Comparison of ENCODE assay signal across 7 cellular contexts in the genomic region with DNA sequence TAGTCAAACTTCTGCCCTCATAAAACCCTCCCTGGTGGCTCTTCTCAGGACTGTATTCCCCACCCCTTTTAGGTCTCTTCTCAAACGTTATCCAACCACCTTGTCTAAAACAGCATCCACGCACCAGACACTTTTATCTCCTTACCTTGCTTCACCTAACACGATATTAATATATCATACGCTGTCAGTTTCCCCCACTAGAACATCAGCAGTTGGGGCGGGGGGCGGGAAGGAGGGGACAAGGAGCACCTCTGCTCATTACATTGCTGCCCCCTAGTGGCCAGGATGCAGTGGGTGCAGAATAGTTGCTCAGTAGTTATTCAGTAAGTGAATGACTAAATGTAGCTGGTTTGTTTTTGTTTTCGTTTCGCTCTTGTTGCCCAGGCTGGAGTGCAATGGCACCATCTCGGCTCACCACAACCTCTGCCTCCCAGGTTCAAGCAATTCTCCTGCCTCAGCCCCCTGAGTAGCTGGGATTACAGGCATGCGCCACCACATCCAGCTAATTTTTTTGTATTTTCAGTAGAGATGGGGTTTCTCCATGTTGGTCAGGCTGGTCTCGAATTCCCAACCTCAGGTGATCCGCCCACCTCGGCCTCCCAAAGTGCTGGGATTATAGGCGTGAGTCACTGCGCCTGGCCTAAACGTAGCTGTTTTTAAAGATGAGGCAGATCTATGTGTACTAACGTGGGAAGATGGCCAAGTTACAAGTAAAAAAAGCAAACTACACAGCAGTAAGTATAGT. TPM values are rescaled to one million over a fixed set of nuclear protein-coding genes. Genes with fewer than 3 reads are reported as not detected.
DNase-seq lines count a peak whose midpoint lies in the region; ATAC-seq and TF ChIP-seq lines count a peak whose summit lies in the region.
"Not testable (repeated sequence)": the region's sequence is repeated elsewhere in the genome, so short reads cannot be mapped to it uniquely, and the experiment has no call there.

No MANE protein-coding gene starts in this region.

- intact Hi-C loops in PC-3 (cut with micrococcal nuclease), result loop anchor here (2.0 kb wide), 1 partner anchor 76 kb away; a partner anchor contains a TSS
- intact Hi-C loops in colonic mucosa (cut with DNase I), result not testable (repeated sequence)

- not testable (repeated sequence) for H3K9me2 ChIP-seq in Loucy (replicated peaks; ENCODE audit: low read depth, low read length); PC-3 (replicated peaks; ENCODE audit: low read length)

- CTCF ChIA-PET in PC-3 (lab: Charles Lee), result interaction anchor here (0.5 to 0.7 kb wide), 7 partner anchors 15 to 1479 kb away, joined by 3 to 6 read pairs (median 4); a partner anchor contains a TSS

- H3K27me3 ChIP-seq in Loucy (ENCODE audit: insufficient read depth, low read length, poor library complexity, severe bottlenecking); PC-3 (ENCODE audit: low read length); colonic mucosa; smooth muscle cell (ENCODE audit: low read depth): not testable (repeated sequence)

- WGBS in smooth muscle cell (ENCODE audit: low lambda C conversion rate), result 23% methylated on average over 17 of the region's 17 CpGs

- H3F3A ChIP-seq in Loucy (ENCODE audit: low read depth); PC-3 (ENCODE audit: low read length, unreplicated experiment); smooth muscle cell (ENCODE audit: low read depth): not testable (repeated sequence)

- DNase-seq in GM10266 (ENCODE audit: extremely low spot score) (peak; percentile 87), PC-3 (peak; percentile 75), colonic mucosa (peak; percentile 45), iris pigment epithelial cell (ENCODE audit: low read depth) (peak; percentile 69), smooth muscle cell (lab: John Stamatoyannopoulos, UW; ENCODE audit: unreplicated experiment) (peak; percentile 2)
- DNase-seq in activated CD8-positive, alpha-beta memory T cell treated with anti-CD3 and anti-CD28 coated beads for 24 hours, result peak; percentile 75

- H3K79me2 ChIP-seq in Loucy (ENCODE audit: insufficient read depth, low read length); PC-3 (ENCODE audit: low read length); smooth muscle cell (ENCODE audit: low read depth): not testable (repeated sequence)

- H3K9ac ChIP-seq in Loucy (ENCODE audit: low read depth, low read length, poor library complexity, severe bottlenecking); PC-3 (ENCODE audit: low read length); colonic mucosa (ENCODE audit: low read depth in 2 of 2, low read length in 2 of 2): not testable (repeated sequence)
- peak overlapping the region; percentile 72 for H3K9ac ChIP-seq in smooth muscle cell (ENCODE audit: low read depth)

- peak overlapping the region; percentile 37 for H3K4me3 ChIP-seq in Loucy (ENCODE audit: low read length, poor library complexity, severe bottlenecking)
- peak overlapping the region; percentile 57; the same call in 1 of the 2 replicates for H3K4me3 ChIP-seq in PC-3 (ENCODE audit: low read length)
- not testable (repeated sequence) for H3K4me3 ChIP-seq in colonic mucosa
- peak overlapping the region; percentile 40 for H3K4me3 ChIP-seq in smooth muscle cell

- POLR2A ChIA-PET in PC-3 (lab: Charles Lee; ENCODE audit: unreplicated experiment), result interaction anchor here (0.6 kb wide), 1 partner anchor 16 kb away, joined by 19 read pairs; no protein-coding TSS in a partner anchor

- H4K20me1 ChIP-seq in Loucy (ENCODE audit: insufficient read depth, low read length, poor library complexity, severe bottlenecking); PC-3 (ENCODE audit: low read length); smooth muscle cell (ENCODE audit: low read depth): not testable (repeated sequence)

- peak overlapping the region; percentile 66 for H3K4me2 ChIP-seq in Loucy (ENCODE audit: low read depth, low read length, poor library complexity, severe bottlenecking)
- peak overlapping the region; percentile 58 for H3K4me2 ChIP-seq in PC-3 (ENCODE audit: low read length)
- peak overlapping the region; percentile 79 for H3K4me2 ChIP-seq in smooth muscle cell

- H3K36me3 ChIP-seq in Loucy (ENCODE audit: insufficient read depth, low read length); PC-3 (ENCODE audit: low read depth, low read length); colonic mucosa; smooth muscle cell (ENCODE audit: low read depth): not testable (repeated sequence)

- H3K27ac ChIP-seq in PC-3 (ENCODE audit: low read length), result peak overlapping the region; percentile 53
- H3K27ac ChIP-seq in colonic mucosa, result not testable (repeated sequence)
- peak overlapping the region; percentile 51 for H3K27ac ChIP-seq in smooth muscle cell (ENCODE audit: low read depth)

- H3K4me1 ChIP-seq in Loucy (ENCODE audit: insufficient read depth, low read length, poor library complexity, severe bottlenecking); colonic mucosa; smooth muscle cell (ENCODE audit: low read depth): not testable (repeated sequence)
- H3K4me1 ChIP-seq in PC-3 (ENCODE audit: insufficient read depth, low read length), result peaks cover 11% of the 10 kb centered on the region; the same call in 1 of the 2 replicates

- H2AFZ ChIP-seq in Loucy (ENCODE audit: low read length) (peak overlapping the region; percentile 68; the same call in 1 of the 2 replicates), PC-3 (ENCODE audit: low read length) (peak overlapping the region; percentile 52; the same call in 1 of the 2 replicates), smooth muscle cell (ENCODE audit: low read depth) (peak overlapping the region; percentile 40)

- H3K9me3 ChIP-seq in Loucy (ENCODE audit: insufficient read depth, low read depth, low read length); PC-3 (ENCODE audit: low read length); colonic mucosa; smooth muscle cell (replicated peaks; ENCODE audit: low read depth): not testable (repeated sequence)

- peak; percentile 76 for ATAC-seq in PC-3

- TF ChIP-seq CTCF in GM10266 (IDR thresholded peaks at IDR 0.05; ENCODE audit: control insufficient read depth, insufficient read depth, low read depth, missing control alignments) (peak; percentile 87), Loucy (conservative IDR thresholded peaks at IDR 0.05; ENCODE audit: low read length) (peak; percentile 89), PC-3 (conservative IDR thresholded peaks at IDR 0.05; ENCODE audit: low read depth, low read length) (peak; percentile 74), colonic mucosa (IDR thresholded peaks at IDR 0.05) (peak; percentile 90), smooth muscle cell (IDR thresholded peaks at IDR 0.05; ENCODE audit: borderline replicate concordance, insufficient read depth, poor library complexity, severe bottlenecking) (peak; percentile 95)

- BruUV-seq in PC-3 (replicated peaks; lab: Mats Ljungman, UMichigan), result not testable (repeated sequence)

RNA-seq across cellular contexts. Expression of a gene that starts 35.2 kb away (rescaled TPM):
- total RNA-seq in PC-3 (2014; rRNA removed) (0.12 TPM in 1 of 2 replicates, not detected in the other), colonic mucosa (1 to 10 TPM in 1 of 2 donors, under 1 TPM in 1; 0.62 to 2.3 TPM), smooth muscle cell (0.58 and 2.0 TPM in 2 replicates)
- 0.67 and 1.9 TPM in 2 replicates for polyA plus RNA-seq in smooth muscle cell

RNA-seq across cellular contexts. Expression of a gene that starts 40.8 kb away (rescaled TPM):
- 4.0 and 8.3 TPM in 2 replicates for total RNA-seq in PC-3 (2014; rRNA removed)
- total RNA-seq in colonic mucosa, result 1 to 10 TPM in 1 of 2 donors, under 1 TPM in 1; 0.35 to 1.9 TPM
- total RNA-seq in smooth muscle cell, result not detected in 2 replicates
- polyA plus RNA-seq in smooth muscle cell, result not detected in 2 replicates

RNA-seq across cellular contexts. Expression of a gene that starts 41.2 kb away (rescaled TPM):
- total RNA-seq in PC-3 (2014; rRNA removed), result 14.4 and 15.2 TPM in 2 replicates
- 10 to 100 TPM; 14.7 to 15.9 TPM for total RNA-seq in colonic mucosa
- 8.9 and 13.6 TPM in 2 replicates for total RNA-seq in smooth muscle cell
- 20.5 and 22.9 TPM in 2 replicates for polyA plus RNA-seq in smooth muscle cell

Comparison
In these comparisons a context has a peak if more than half of its experiments do, and no peak if none do; other contexts are left out.
1. DNase-seq: peak in every context shown above with its lines; median percentile 87 in GM10266; 75 in PC-3; 75 in activated CD8-positive, alpha-beta memory T cell treated with anti-CD3 and anti-CD28 coated beads for 24 hours; 69 in iris pigment epithelial cell; 45 in colonic mucosa; 2 in smooth muscle cell.